Comparison of ENCODE assay signal across 8 cellular contexts in genomic region chr13:48571121-48571901, GRCh38. TPM values are rescaled to one million over a fixed set of nuclear protein-coding genes. Genes with fewer than 3 reads are reported as not detected.
A peak's percentile ranks its signal among the peaks of the same experiment; 100 is the strongest.
DNase-seq lines count a peak whose midpoint lies in the region; FAIRE-seq and TF ChIP-seq lines count a peak whose summit lies in the region.

No MANE protein-coding gene starts in this region.

- peak overlapping the region; percentile 83 for H4K8ac ChIP-seq in trophoblast cell (ENCODE audit: low read depth, low read length)

- H4K20me1 ChIP-seq in OCI-LY1 (ENCODE audit: insufficient read depth, low read length), result no peaks in the 10 kb centered on the region

- no peak for TF ChIP-seq CTCF in OCI-LY1 (IDR thresholded peaks at IDR 0.05; ENCODE audit: low read length)
- TF ChIP-seq CTCF in esophagus squamous epithelium (IDR thresholded peaks at IDR 0.05), result no peak
- TF ChIP-seq CTCF in type B pancreatic cell (conservative IDR thresholded peaks at IDR 0.05), result no peak

- H3K79me2 ChIP-seq in OCI-LY1 (ENCODE audit: insufficient read depth, low read length) (no peaks in the 10 kb centered on the region), trophoblast cell (ENCODE audit: control insufficient read depth, insufficient read depth, low read length, poor library complexity) (no peaks in the 10 kb centered on the region)

- H3K4me2 ChIP-seq in OCI-LY1 (ENCODE audit: low read length) (peak overlapping the region; percentile 61), trophoblast cell (ENCODE audit: low read length) (no peak overlapping the region)

- H3K9me3 ChIP-seq in OCI-LY1 (ENCODE audit: low read length) (no peaks in the 10 kb centered on the region), esophagus squamous epithelium (no peaks in the 10 kb centered on the region), trophoblast cell (ENCODE audit: insufficient read depth, low read depth, low read length) (no peaks in the 10 kb centered on the region)

- no peak overlapping the region for H3K27ac Mint-ChIP-seq in type B pancreatic cell

- peaks cover 4% of the 10 kb centered on the region for H3K79me1 ChIP-seq in trophoblast cell (ENCODE audit: low read length)

- H3K27me3 ChIP-seq in OCI-LY1 (ENCODE audit: insufficient read depth, low read length) (no peaks in the 10 kb centered on the region), esophagus squamous epithelium (no peaks in the 10 kb centered on the region), trophoblast cell (ENCODE audit: insufficient read depth, low read length) (no peaks in the 10 kb centered on the region)

- H3K9me3 Mint-ChIP-seq in type B pancreatic cell, result no peaks in the 10 kb centered on the region

- no peak overlapping the region for H2AK5ac ChIP-seq in trophoblast cell (ENCODE audit: low read length)

- H3K4ac ChIP-seq in trophoblast cell (ENCODE audit: low read depth, low read length), result no peak overlapping the region

- H2BK12ac ChIP-seq in trophoblast cell (ENCODE audit: low read length), result peak overlapping the region; percentile 23

- H2AFZ ChIP-seq in OCI-LY1 (ENCODE audit: low read length) (0 out of 2 replicates have a peak overlapping the region, but pooled peaks have one; percentile 8), trophoblast cell (ENCODE audit: insufficient read depth, low read length, poor library complexity) (peak overlapping the region; percentile 86)

- WGBS in esophagus squamous epithelium, 2 donors, result 19 to 21% methylated on average over 9 of the region's 9 CpGs
- WGBS in trophoblast cell (ENCODE audit: extremely low coverage, insufficient coverage, insufficient read length), result no CpG with 5 or more reads among the region's 9 CpGs

- H3K36me3 ChIP-seq in OCI-LY1 (ENCODE audit: insufficient read depth, low read length), result no peaks in the 10 kb centered on the region; the same call in 1 of the 2 replicates
- no peaks in the 10 kb centered on the region for H3K36me3 ChIP-seq in esophagus squamous epithelium
- H3K36me3 ChIP-seq in trophoblast cell (ENCODE audit: control insufficient read depth in 1 of 2, insufficient read depth in 2 of 2, low read length in 2 of 2), result no peaks in the 10 kb centered on the region

- H3K27ac ChIP-seq in OCI-LY1 (ENCODE audit: low read depth, low read length, poor library complexity, severe bottlenecking) (peak overlapping the region; percentile 79), esophagus squamous epithelium (peak overlapping the region; percentile 78 to 91 (median 87)), trophoblast cell (ENCODE audit: low read depth, low read length) (peak overlapping the region; percentile 42)

- H3K36me3 Mint-ChIP-seq in type B pancreatic cell, result no peaks in the 10 kb centered on the region

- H2BK120ac ChIP-seq in trophoblast cell (ENCODE audit: insufficient read depth, low read length, poor library complexity), result peak overlapping the region; percentile 86

- peak overlapping the region; percentile 88 for H4K91ac ChIP-seq in trophoblast cell (ENCODE audit: low read depth, low read length)

- H3K4me3 ChIP-seq in OCI-LY1 (ENCODE audit: low read depth, low read length, poor library complexity, severe bottlenecking), result peak overlapping the region; percentile 21
- H3K4me3 ChIP-seq in esophagus squamous epithelium, result peak overlapping the region in 3 of 4 donors; percentile 4 to 49 (median 17)
- no peak overlapping the region for H3K4me3 ChIP-seq in trophoblast cell (ENCODE audit: low read depth, low read length)

- H3K18ac ChIP-seq in trophoblast cell (ENCODE audit: low read length), result no peak overlapping the region

- no peak overlapping the region for H3K23ac ChIP-seq in trophoblast cell (ENCODE audit: low read length)

- peak overlapping the region; percentile 88 for H4K12ac ChIP-seq in trophoblast cell (ENCODE audit: low read depth, low read length)

- H3K4me1 ChIP-seq in OCI-LY1 (ENCODE audit: insufficient read depth, low read length, severe bottlenecking), result peaks cover 66% of the 10 kb centered on the region
- H3K4me1 ChIP-seq in esophagus squamous epithelium, result peaks cover 63 to 99% (median 66%) of the 10 kb centered on the region in 3 donors
- peaks cover 3 to 8% of the 10 kb centered on the region in 2 experiments for H3K4me1 ChIP-seq in trophoblast cell (ENCODE audit: control insufficient read depth in 1 of 2, insufficient read depth in 2 of 2, low read length in 2 of 2)

- no peaks in the 10 kb centered on the region for H3K27me3 Mint-ChIP-seq in type B pancreatic cell

- no peak overlapping the region for H3K14ac ChIP-seq in trophoblast cell (ENCODE audit: low read length)

- peak overlapping the region; percentile 24 for H2BK5ac ChIP-seq in trophoblast cell (ENCODE audit: low read depth, low read length, poor library complexity)

- no peak overlapping the region for H3K4me3 Mint-ChIP-seq in type B pancreatic cell

- H3K9me2 ChIP-seq in OCI-LY1 (ENCODE audit: low read depth, low read length), result no peaks in the 10 kb centered on the region

- no peak for TF ChIP-seq POLR2A in esophagus squamous epithelium (IDR thresholded peaks at IDR 0.05)

- H3F3A ChIP-seq in OCI-LY1 (ENCODE audit: insufficient read depth, low read length), result no peaks in the 10 kb centered on the region

- H3K4me1 Mint-ChIP-seq in type B pancreatic cell (ENCODE audit: unreplicated experiment), result peaks cover 24% of the 10 kb centered on the region

- DNase-seq in GM18507 (ENCODE audit: extremely low spot score, insufficient read length, low read depth) (no peak), esophagus squamous epithelium (lab: John Stamatoyannopoulos, UW) (no peak), trophoblast cell (peak in 1 of 2 donors; percentile 38), activated T-cell treated with anti-CD3 and anti-CD28 coated beads for 4 hours (no peak), type B pancreatic cell (ENCODE audit: extremely low spot score, unreplicated experiment) (no peak), NCI-H2081 treated with DMSO at 0.1 percent for 48 hours (lab: John Stamatoyannopoulos, UW) (no peak), germinal center (ENCODE audit: low spot score) (no peak)

- H3K9ac ChIP-seq in OCI-LY1 (ENCODE audit: low read length) (peak overlapping the region; percentile 58), trophoblast cell (ENCODE audit: low read length) (no peak overlapping the region)

- peak; percentile 87 for FAIRE-seq in GM18507 (lab: Jason Lieb, UNC)

- intact Hi-C loops in esophagus squamous epithelium (cut with DNase I), result loop anchor here (10.0 kb wide), 3 partner anchors 67 to 337 kb away; partner anchors contain the start of gene ITM2B

RNA-seq across cellular contexts. Expression of gene RCBTB2, which starts 38.4 kb away (rescaled TPM):
- total RNA-seq in esophagus squamous epithelium (10 to 100 TPM in 3 of 4 donors, 1 to 10 TPM in 1; 8.1 to 24.7 (median 14.9) TPM), type B pancreatic cell (ENCODE audit: low replicate concordance) (2.6 and 21.5 TPM in 2 replicates)
- polyA plus RNA-seq in trophoblast cell (2013), result 3.6 and 4.2 TPM in 2 replicates
